1 cellular context compared by ENCODE assay signal in genomic region chr4:107719927-107720722, GRCh38.
TF ChIP-seq lines count a peak whose summit lies in the region.

PAPSS1 (minus strand) TSS chr4:107720234; CDS start chr4:107720179, 55 bp downstream.

TF ChIP-seq in WTC11, 78 proteins besides CTCF, POLR2A, EP300 and RAD21 (continued from another document):
- TF ChIP-seq EMX1 (CRISPR knock-in tag; IDR thresholded peaks at IDR 0.05), result no peak
- no peak for TF ChIP-seq ATF1 (CRISPR knock-in tag; IDR thresholded peaks at IDR 0.05)
- TF ChIP-seq NFE2L1 (CRISPR knock-in tag; IDR thresholded peaks at IDR 0.05), result no peak
- TF ChIP-seq ZNF423 (CRISPR knock-in tag; IDR thresholded peaks at IDR 0.05), result no peak
- 0 out of 2 replicates have a peak, but pooled peaks have one; percentile 24 for TF ChIP-seq ZNF232 (CRISPR knock-in tag; IDR thresholded peaks at IDR 0.05)
- 0 out of 2 replicates have a peak, but pooled peaks have one; percentile 28 for TF ChIP-seq CREM (CRISPR knock-in tag; IDR thresholded peaks at IDR 0.05)
- no peak for TF ChIP-seq SMAD4 (CRISPR knock-in tag; IDR thresholded peaks at IDR 0.05)
- TF ChIP-seq FOXJ3 (CRISPR knock-in tag; IDR thresholded peaks at IDR 0.05; ENCODE audit: borderline replicate concordance), result no peak
- TF ChIP-seq NFATC4 (CRISPR knock-in tag; IDR thresholded peaks at IDR 0.05), result no peak
- TF ChIP-seq USF2 (CRISPR knock-in tag; IDR thresholded peaks at IDR 0.05), result no peak
- no peak for TF ChIP-seq NFYB (CRISPR knock-in tag; conservative IDR thresholded peaks at IDR 0.05; ENCODE audit: low read depth)
- no peak for TF ChIP-seq CDX4 (CRISPR knock-in tag; IDR thresholded peaks at IDR 0.05; ENCODE audit: borderline replicate concordance)
- no peak for TF ChIP-seq IRF2 (CRISPR knock-in tag; IDR thresholded peaks at IDR 0.05; ENCODE audit: borderline replicate concordance, low read depth)
- TF ChIP-seq ZNF219 (CRISPR knock-in tag; IDR thresholded peaks at IDR 0.05; ENCODE audit: borderline replicate concordance), result no peak
- peak; percentile 36; the same call in 1 of the 2 replicates for TF ChIP-seq FOXK1 (CRISPR knock-in tag; IDR thresholded peaks at IDR 0.05)
- peak; percentile 82; the same call in 1 of the 2 replicates for TF ChIP-seq HMGXB4 (CRISPR knock-in tag; IDR thresholded peaks at IDR 0.05)
- no peak for TF ChIP-seq ZNF671 (CRISPR knock-in tag; IDR thresholded peaks at IDR 0.05)
- TF ChIP-seq SMAD3 (CRISPR knock-in tag; IDR thresholded peaks at IDR 0.05; ENCODE audit: borderline replicate concordance), result peak; percentile 24; the same call in 1 of the 2 replicates
- no peak for TF ChIP-seq TCF7 (CRISPR knock-in tag; IDR thresholded peaks at IDR 0.05; ENCODE audit: low read depth)
- TF ChIP-seq ATF6 (CRISPR knock-in tag; IDR thresholded peaks at IDR 0.05), result no peak
- no peak for TF ChIP-seq MXD4 (CRISPR knock-in tag; IDR thresholded peaks at IDR 0.05; ENCODE audit: borderline replicate concordance)
- no peak for TF ChIP-seq ZNF532 (CRISPR knock-in tag; IDR thresholded peaks at IDR 0.05; ENCODE audit: borderline replicate concordance)
- no peak for TF ChIP-seq STAT6 (CRISPR knock-in tag; conservative IDR thresholded peaks at IDR 0.05; ENCODE audit: low read depth)
- no peak for TF ChIP-seq TEAD4 (CRISPR knock-in tag; IDR thresholded peaks at IDR 0.05)
- 0 out of 2 replicates have a peak, but pooled peaks have one; percentile 35 for TF ChIP-seq PREB (CRISPR knock-in tag; IDR thresholded peaks at IDR 0.05; ENCODE audit: borderline replicate concordance)
- no peak for TF ChIP-seq NR3C1 (CRISPR knock-in tag; conservative IDR thresholded peaks at IDR 0.05; ENCODE audit: low read depth)
- TF ChIP-seq ZNF416 (CRISPR knock-in tag; IDR thresholded peaks at IDR 0.05), result no peak
- TF ChIP-seq NR2C2 (CRISPR knock-in tag; IDR thresholded peaks at IDR 0.05), result peak; percentile 59; the same call in 1 of the 2 replicates
- no peak; the same call in 1 of the 2 replicates for TF ChIP-seq MYBL2 (CRISPR knock-in tag; IDR thresholded peaks at IDR 0.05)
- no peak for TF ChIP-seq FOXP4 (CRISPR knock-in tag; IDR thresholded peaks at IDR 0.05)
